27 cellular contexts compared by ENCODE assay signal in the genomic region with DNA sequence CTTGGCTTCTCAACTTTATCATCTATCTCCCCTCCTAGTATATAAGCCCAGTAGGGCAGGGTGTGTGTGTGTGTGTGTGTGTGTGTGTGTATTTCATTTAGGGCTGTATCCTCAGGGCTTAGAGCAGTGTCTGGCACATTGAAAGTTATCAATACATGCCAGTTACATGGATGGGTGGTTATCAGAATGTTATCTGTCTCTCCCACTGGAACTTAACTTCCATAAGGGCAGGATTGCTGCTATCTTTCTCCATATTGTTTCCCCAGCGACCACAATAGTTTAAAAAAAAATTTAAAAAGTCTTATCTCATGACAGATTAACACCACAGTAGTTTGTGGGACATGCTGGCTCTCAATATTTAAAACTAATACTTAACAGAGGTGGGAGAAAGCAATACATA.
"Had no signal": no experiment of that assay in that cellular context is flagged by ENCODE, and none has a peak within 500 bp of the region (broad histone marks: within the 10 kb centered on the region; RNA-seq: fewer than 3 reads in every experiment).

No MANE protein-coding gene starts in this region.

- H3K27ac ChIP-seq: brain microvascular endothelial cell, coronary artery, dorsolateral prefrontal cortex, esophagus muscularis mucosa, foreskin keratinocyte, gastrocnemius medialis, heart right ventricle, hepatocyte, VCaP had no signal

- H3K4me2 ChIP-seq: hepatocyte had no signal

- H3K4me3 ChIP-seq: coronary artery, dorsolateral prefrontal cortex, esophagus muscularis mucosa, gastrocnemius medialis, heart right ventricle, hepatocyte had no signal

- H3K9me3 ChIP-seq: esophagus muscularis mucosa, gastrocnemius medialis, heart right ventricle had no signal

- FAIRE-seq: astrocyte, bronchial epithelial cell, TTC549 had no signal

- H3K27me3 ChIP-seq: brain microvascular endothelial cell, dorsolateral prefrontal cortex, esophagus muscularis mucosa, foreskin keratinocyte, gastrocnemius medialis, hepatocyte had no signal

- H3K36me3 ChIP-seq: brain microvascular endothelial cell, esophagus muscularis mucosa, gastrocnemius medialis, heart right ventricle had no signal

- H3K79me2 ChIP-seq: hepatocyte had no signal

- H2AFZ ChIP-seq: hepatocyte had no signal

- H3K4me1 ChIP-seq: foreskin keratinocyte, gastrocnemius medialis had no signal

- ATAC-seq: activated CD8-positive, alpha-beta T cell treated with anti-CD3 and anti-CD28 coated beads for 36 hours; activated naive CD4-positive, alpha-beta T cell treated with anti-CD3 and anti-CD28 coated beads, Interleukin-2, amount 50 U/mL, for 72 hours; foreskin keratinocyte; gastrocnemius medialis; heart right ventricle; WTC11 had no signal

- DNase-seq: activated CD4-positive, alpha-beta T cell treated with anti-CD3 and anti-CD28 coated beads for 1 hour; activated CD4-positive, alpha-beta T cell treated with anti-CD3 and anti-CD28 coated beads for 4 hours; activated CD4-positive, alpha-beta T cell treated with anti-CD3 and anti-CD28 coated beads, Interleukin-2, amount 50 U/mL, for 1 hour; activated CD4-positive, alpha-beta T cell treated with anti-CD3 and anti-CD28 coated beads, Interleukin-2, amount 50 U/mL, for 48 hours; activated CD8-positive, alpha-beta memory T cell treated with anti-CD3 and anti-CD28 coated beads for 24 hours; activated CD8-positive, alpha-beta T cell treated with anti-CD3 and anti-CD28 coated beads for 36 hours; activated gamma-delta T cell; activated naive CD4-positive, alpha-beta T cell; activated naive CD4-positive, alpha-beta T cell treated with anti-CD3 and anti-CD28 coated beads, Interleukin-2, amount 10 ng/mL, durations not matched to agents 7 days and 5 days; activated naive CD8-positive, alpha-beta T cell treated with anti-CD3 and anti-CD28 coated beads, Interleukin-2, amount 10 ng/mL, durations not matched to agents 7 days and 5 days; activated T-cell treated with anti-CD3 and anti-CD28 coated beads, Interleukin-2, amount 50 U/mL, for 48 hours; brain microvascular endothelial cell; dorsolateral prefrontal cortex; foreskin keratinocyte; gastrocnemius medialis; heart right ventricle; T-helper 1 cell; T-helper 2 cell had no signal
